7 cellular contexts compared by ENCODE assay signal in the genomic region with DNA sequence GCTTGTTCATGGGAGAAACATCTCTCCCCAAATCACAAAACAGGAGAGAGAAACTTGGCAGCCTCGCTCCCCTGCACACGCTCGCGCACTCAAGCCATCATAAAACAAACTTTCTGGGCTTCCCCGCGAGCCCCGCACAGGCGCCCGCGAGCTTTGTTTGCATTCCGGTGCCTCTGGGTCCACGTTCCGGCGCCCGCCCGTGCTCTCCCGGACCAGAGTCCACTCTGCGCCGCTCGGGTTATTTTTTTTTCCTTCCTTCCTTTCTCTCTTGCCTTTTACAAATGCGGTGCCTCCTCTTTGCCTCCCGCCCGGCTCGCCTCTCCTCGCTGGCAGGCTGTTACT. TPM values are rescaled to one million over a fixed set of nuclear protein-coding genes. Genes with fewer than 3 reads are reported as not detected.
A peak's percentile ranks its signal among the peaks of the same experiment; 100 is the strongest.
DNase-seq lines count a peak whose midpoint lies in the region; ATAC-seq lines count a peak whose summit lies in the region.

No MANE protein-coding gene starts in this region.

- peak overlapping the region; percentile 87 for H3K4me3 Mint-ChIP-seq in activated naive CD8-positive, alpha-beta T cell treated with anti-CD3 and anti-CD28 coated beads, Interleukin-2, amount 10 ng/mL, durations not matched to agents 7 days and 5 days

- no peak overlapping the region for H3K27ac Mint-ChIP-seq in activated naive CD8-positive, alpha-beta T cell treated with anti-CD3 and anti-CD28 coated beads, Interleukin-2, amount 10 ng/mL, durations not matched to agents 7 days and 5 days

- peak overlapping the region; percentile 94 for H3K27ac ChIP-seq in subcutaneous abdominal adipose tissue (ENCODE audit: low read depth, low read length)

- no peaks in the 10 kb centered on the region for H3K9me3 ChIP-seq in iPS-18c (ENCODE audit: control insufficient read depth, insufficient read depth, low read length)
- H3K9me3 ChIP-seq in subcutaneous abdominal adipose tissue (ENCODE audit: control insufficient read depth in 5 of 5, low read length in 5 of 5): no peaks in the 10 kb centered on the region

- H3K4me3 ChIP-seq in iPS-18c (ENCODE audit: insufficient read depth, low read depth, low read length): peak overlapping the region; percentile 90
- H3K4me3 ChIP-seq in subcutaneous abdominal adipose tissue (ENCODE audit: low read depth in 1 of 5, low read length in 5 of 5): peak overlapping the region; percentile 69 to 93 (median 83)

- H3K9me3 Mint-ChIP-seq in activated naive CD8-positive, alpha-beta T cell treated with anti-CD3 and anti-CD28 coated beads, Interleukin-2, amount 10 ng/mL, durations not matched to agents 7 days and 5 days: peaks cover 1% of the 10 kb centered on the region

- peaks cover 0 to 42% (median 39%) of the 10 kb centered on the region in 5 donors for H3K4me1 ChIP-seq in subcutaneous abdominal adipose tissue (ENCODE audit: control insufficient read depth in 5 of 5, insufficient read depth in 5 of 5, low read length in 5 of 5)

- no peak for DNase-seq in activated naive CD8-positive, alpha-beta T cell treated with anti-CD3 and anti-CD28 coated beads, Interleukin-2, amount 10 ng/mL, durations not matched to agents 7 days and 5 days
- DNase-seq in stimulated activated CD4-positive, alpha-beta T cell treated with anti-CD3 and anti-CD28 coated beads, Interleukin-1b, Interleukin-23, amount 100 ng/mL, for 48 hours: no peak
- no peak for DNase-seq in stimulated activated CD4-positive, alpha-beta T cell treated with anti-CD3 and anti-CD28 coated beads, Interleukin-15, amount 100 ng/mL, for 24 hours

- POLR2A ChIA-PET in activated naive CD8-positive, alpha-beta T cell treated with anti-CD3 and anti-CD28 coated beads, Interleukin-2, amount 10 ng/mL, durations not matched to agents 7 days and 5 days (lab: Charles Lee): no interaction called here

- H3K9ac ChIP-seq in subcutaneous abdominal adipose tissue (ENCODE audit: low read length in 5 of 5): peak overlapping the region; percentile 79 to 93 (median 87)

- peaks cover 4% of the 10 kb centered on the region for H3K4me1 Mint-ChIP-seq in activated naive CD8-positive, alpha-beta T cell treated with anti-CD3 and anti-CD28 coated beads, Interleukin-2, amount 10 ng/mL, durations not matched to agents 7 days and 5 days

- H3K36me3 Mint-ChIP-seq in activated naive CD8-positive, alpha-beta T cell treated with anti-CD3 and anti-CD28 coated beads, Interleukin-2, amount 10 ng/mL, durations not matched to agents 7 days and 5 days: peaks cover 2% of the 10 kb centered on the region

- peaks cover 59% of the 10 kb centered on the region for H3K27me3 Mint-ChIP-seq in activated naive CD8-positive, alpha-beta T cell treated with anti-CD3 and anti-CD28 coated beads, Interleukin-2, amount 10 ng/mL, durations not matched to agents 7 days and 5 days

- no peaks in the 10 kb centered on the region for H3K36me3 ChIP-seq in subcutaneous abdominal adipose tissue (ENCODE audit: control insufficient read depth in 5 of 5, insufficient read depth in 5 of 5, low read length in 5 of 5)

- no peaks in the 10 kb centered on the region for H3K27me3 ChIP-seq in subcutaneous abdominal adipose tissue (ENCODE audit: control insufficient read depth in 5 of 5, insufficient read depth in 4 of 5, low read length in 5 of 5)

- ATAC-seq in GM19324 (IDR thresholded peaks at IDR 0.05; ENCODE audit: low FRiP score, unreplicated experiment) (peak; percentile 4), HG03095 (IDR thresholded peaks at IDR 0.05; ENCODE audit: unreplicated experiment) (peak; percentile 22)
- no peak for ATAC-seq in activated naive CD8-positive, alpha-beta T cell treated with anti-CD3 and anti-CD28 coated beads, Interleukin-2, amount 10 ng/mL, durations not matched to agents 7 days and 5 days (ENCODE audit: low read depth)

RNA-seq across cellular contexts. Expression of a gene that starts 0.4 kb away (rescaled TPM):
- total RNA-seq in activated naive CD8-positive, alpha-beta T cell treated with anti-CD3 and anti-CD28 coated beads, Interleukin-2, amount 10 ng/mL, durations not matched to agents 7 days and 5 days: not detected
